1 cellular context compared by ENCODE assay signal in the genomic region with DNA sequence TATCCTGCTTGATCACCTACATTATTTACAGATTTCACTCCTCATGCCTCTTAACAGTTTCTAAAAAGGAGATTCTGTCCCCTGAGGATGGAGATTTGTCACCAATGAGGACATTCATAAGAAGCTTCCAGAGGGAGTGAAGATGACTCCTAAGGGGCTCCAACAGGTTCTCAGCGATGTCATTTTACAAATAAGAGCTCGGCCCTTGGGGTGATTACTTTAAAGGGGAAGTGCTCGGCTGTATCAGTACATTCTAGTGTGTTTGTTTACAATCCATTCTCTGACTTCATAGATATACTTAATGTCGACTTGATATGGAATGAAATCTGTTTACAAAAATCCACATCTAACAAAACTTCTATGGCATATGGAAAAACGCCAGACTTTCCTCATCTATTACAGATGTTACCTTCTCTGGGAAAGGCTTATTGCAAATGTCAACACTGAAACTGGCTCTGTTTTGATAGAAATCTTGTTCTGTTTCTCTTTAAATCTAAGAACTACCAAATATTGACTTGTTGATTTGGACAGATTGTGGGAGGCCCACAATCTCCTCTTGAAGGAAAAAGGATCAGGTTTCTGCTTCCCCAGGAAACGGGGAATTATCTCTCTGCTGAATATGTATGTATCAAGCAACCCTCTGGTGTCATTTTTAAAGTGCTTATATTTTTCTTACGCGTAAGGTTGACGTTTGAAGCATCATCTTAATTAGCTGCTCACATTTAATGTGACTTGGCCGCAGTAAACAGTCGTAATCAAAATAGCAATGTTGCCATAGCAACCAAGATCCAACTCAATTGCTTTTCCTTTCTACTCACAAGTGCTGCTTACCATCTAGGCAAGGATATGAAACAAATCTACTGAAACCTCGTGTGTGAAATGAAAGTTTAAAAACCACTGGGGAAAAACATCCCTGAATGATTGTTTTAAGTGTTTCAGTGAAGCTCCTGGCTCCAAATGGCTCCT.
TF ChIP-seq lines count a peak whose summit lies in the region.

No MANE protein-coding gene starts in this region.

TF ChIP-seq in GM12878, 131 proteins besides CTCF, POLR2A, EP300 and RAD21 (continued from another document):
- TF ChIP-seq BMI1 (IDR thresholded peaks at IDR 0.05; ENCODE audit: borderline replicate concordance) (peak; percentile 97), SMAD1 (IDR thresholded peaks at IDR 0.05; ENCODE audit: low read depth, partially characterized antibody) (no peak), MEF2B (IDR thresholded peaks at IDR 0.05; ENCODE audit: partially characterized antibody, poor library complexity, severe bottlenecking) (peak; percentile 49), MTA3 (IDR thresholded peaks at IDR 0.05; ENCODE audit: borderline replicate concordance, low read length) (no peak), SPI1 (IDR thresholded peaks at IDR 0.05; ENCODE audit: borderline replicate concordance, insufficient read depth, low read depth, low read length) (peak; percentile 20; the same call in 1 of the 2 replicates), ZNF24 (IDR thresholded peaks at IDR 0.05) (no peak), SIN3A (IDR thresholded peaks at IDR 0.05; ENCODE audit: low read depth, low read length) (no peak), MYB (IDR thresholded peaks at IDR 0.05; ENCODE audit: borderline replicate concordance, low read depth, low read length) (no peak), RUNX3 (IDR thresholded peaks at IDR 0.05; ENCODE audit: low read length) (peak; percentile 40; the same call in 1 of the 2 replicates), MTA2 (IDR thresholded peaks at IDR 0.05; ENCODE audit: low read depth) (peak; percentile 59; the same call in 1 of the 2 replicates), BHLHE40 (IDR thresholded peaks at IDR 0.05; ENCODE audit: borderline replicate concordance in 1 of 2, low read depth in 2 of 2, low read length in 1 of 2) (peak in 1 of 2 experiments; percentile 25; a peak in 1 of 4 replicates)
- TF ChIP-seq, protein P1, sequence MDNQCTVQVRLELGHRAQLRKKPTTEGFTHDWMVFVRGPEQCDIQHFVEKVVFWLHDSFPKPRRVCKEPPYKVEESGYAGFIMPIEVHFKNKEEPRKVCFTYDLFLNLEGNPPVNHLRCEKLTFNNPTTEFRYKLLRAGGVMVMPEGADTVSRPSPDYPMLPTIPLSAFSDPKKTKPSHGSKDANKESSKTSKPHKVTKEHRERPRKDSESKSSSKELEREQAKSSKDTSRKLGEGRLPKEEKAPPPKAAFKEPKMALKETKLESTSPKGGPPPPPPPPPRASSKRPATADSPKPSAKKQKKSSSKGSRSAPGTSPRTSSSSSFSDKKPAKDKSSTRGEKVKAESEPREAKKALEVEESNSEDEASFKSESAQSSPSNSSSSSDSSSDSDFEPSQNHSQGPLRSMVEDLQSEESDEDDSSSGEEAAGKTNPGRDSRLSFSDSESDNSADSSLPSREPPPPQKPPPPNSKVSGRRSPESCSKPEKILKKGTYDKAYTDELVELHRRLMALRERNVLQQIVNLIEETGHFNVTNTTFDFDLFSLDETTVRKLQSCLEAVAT (IDR thresholded peaks at IDR 0.05) = peak; percentile 84
- TF ChIP-seq, protein P2, sequence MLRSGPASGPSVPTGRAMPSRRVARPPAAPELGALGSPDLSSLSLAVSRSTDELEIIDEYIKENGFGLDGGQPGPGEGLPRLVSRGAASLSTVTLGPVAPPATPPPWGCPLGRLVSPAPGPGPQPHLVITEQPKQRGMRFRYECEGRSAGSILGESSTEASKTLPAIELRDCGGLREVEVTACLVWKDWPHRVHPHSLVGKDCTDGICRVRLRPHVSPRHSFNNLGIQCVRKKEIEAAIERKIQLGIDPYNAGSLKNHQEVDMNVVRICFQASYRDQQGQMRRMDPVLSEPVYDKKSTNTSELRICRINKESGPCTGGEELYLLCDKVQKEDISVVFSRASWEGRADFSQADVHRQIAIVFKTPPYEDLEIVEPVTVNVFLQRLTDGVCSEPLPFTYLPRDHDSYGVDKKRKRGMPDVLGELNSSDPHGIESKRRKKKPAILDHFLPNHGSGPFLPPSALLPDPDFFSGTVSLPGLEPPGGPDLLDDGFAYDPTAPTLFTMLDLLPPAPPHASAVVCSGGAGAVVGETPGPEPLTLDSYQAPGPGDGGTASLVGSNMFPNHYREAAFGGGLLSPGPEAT (IDR thresholded peaks at IDR 0.05; ENCODE audit: low read depth) = peak; percentile 50; the same call in 1 of the 2 replicates
- TF ChIP-seq, protein P3, sequence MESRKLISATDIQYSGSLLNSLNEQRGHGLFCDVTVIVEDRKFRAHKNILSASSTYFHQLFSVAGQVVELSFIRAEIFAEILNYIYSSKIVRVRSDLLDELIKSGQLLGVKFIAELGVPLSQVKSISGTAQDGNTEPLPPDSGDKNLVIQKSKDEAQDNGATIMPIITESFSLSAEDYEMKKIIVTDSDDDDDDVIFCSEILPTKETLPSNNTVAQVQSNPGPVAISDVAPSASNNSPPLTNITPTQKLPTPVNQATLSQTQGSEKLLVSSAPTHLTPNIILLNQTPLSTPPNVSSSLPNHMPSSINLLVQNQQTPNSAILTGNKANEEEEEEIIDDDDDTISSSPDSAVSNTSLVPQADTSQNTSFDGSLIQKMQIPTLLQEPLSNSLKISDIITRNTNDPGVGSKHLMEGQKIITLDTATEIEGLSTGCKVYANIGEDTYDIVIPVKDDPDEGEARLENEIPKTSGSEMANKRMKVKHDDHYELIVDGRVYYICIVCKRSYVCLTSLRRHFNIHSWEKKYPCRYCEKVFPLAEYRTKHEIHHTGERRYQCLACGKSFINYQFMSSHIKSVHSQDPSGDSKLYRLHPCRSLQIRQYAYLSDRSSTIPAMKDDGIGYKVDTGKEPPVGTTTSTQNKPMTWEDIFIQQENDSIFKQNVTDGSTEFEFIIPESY (IDR thresholded peaks at IDR 0.05) = no peak
